ENCODE assay signal across 23 cellular contexts in genomic region chr11:6541356-6541755, GRCh38.
"Had no signal": no experiment of that assay in that cellular context is flagged by ENCODE, and none has a peak within 500 bp of the region (broad histone marks: within the 10 kb centered on the region; RNA-seq: fewer than 3 reads in every experiment).

No MANE protein-coding gene starts in this region.

- ATAC-seq: foreskin keratinocyte, gastroesophageal sphincter, heart right ventricle, left ventricle myocardium superior, lower lobe of right lung, natural killer cell, right lobe of liver had no signal

- DNase-seq: dermis blood vessel endothelial cell; effector memory CD4-positive, alpha-beta T cell; foreskin keratinocyte; glutamatergic neuron; heart right ventricle; left ventricle myocardium superior; lower lobe of right lung; natural killer cell; occipital lobe; ovary; right lobe of liver; stimulated activated CD4-positive, alpha-beta T cell treated with anti-CD3 and anti-CD28 coated beads, Interleukin-12 subunit alpha, Interleukin-12 subunit beta, amount 100 ng/mL, for 4 hours; stimulated activated CD4-positive, alpha-beta T cell treated with anti-CD3 and anti-CD28 coated beads, Interleukin-1b, Interleukin-23, amount 100 ng/mL, for 48 hours; stimulated activated CD4-positive, alpha-beta T cell treated with anti-CD3 and anti-CD28 coated beads, Interleukin-4, amount 100 ng/mL, for 1 hour; stimulated activated CD8-positive, alpha-beta memory T cell treated with anti-CD3 and anti-CD28 coated beads, Interleukin-4, amount 100 ng/mL, for 48 hours; stimulated activated naive CD4-positive, alpha-beta T cell treated with Interleukin-2 at 50 U/mL for 16 hours; stomach; upper lobe of left lung had no signal

- H3K27ac ChIP-seq: coronary artery, esophagus muscularis mucosa, foreskin keratinocyte, gastroesophageal sphincter, heart right ventricle, lower lobe of right lung, ovary, right lobe of liver, stomach, thoracic aorta, tibial nerve, upper lobe of left lung had no signal
